13 cellular contexts compared by ENCODE assay signal in genomic region chr9:135718616-135719015, GRCh38. TPM values are rescaled to one million over a fixed set of nuclear protein-coding genes. Genes with fewer than 3 reads are reported as not detected.
DNase-seq lines count a peak whose midpoint lies in the region; ATAC-seq lines count a peak whose summit lies in the region.
"Had no signal": no experiment of that assay in that cellular context is flagged by ENCODE, and none has a peak within 500 bp of the region (broad histone marks: within the 10 kb centered on the region; RNA-seq: fewer than 3 reads in every experiment).

No MANE protein-coding gene starts in this region.

- no peaks in the 10 kb centered on the region for H3K36me3 Mint-ChIP-seq in activated T-helper 1 cell treated with anti-CD3 and anti-CD28 coated beads, Interleukin-12 subunit alpha, Interleukin-12 subunit beta, Interleukin-2, Interleukin-4 antibody, amounts not matched to agents 30 ng/mL and 10 ng/mL and 1 ng/mL, durations not matched to agents 14 hours and 24 hours and 36 hours (ENCODE audit: low read depth)
- no peaks in the 10 kb centered on the region for H3K36me3 Mint-ChIP-seq in activated T-cell treated with anti-CD3 and anti-CD28 coated beads, Interleukin-2, amount 50 U/mL, for 24 hours (ENCODE audit: low read depth)
- H3K36me3 Mint-ChIP-seq: CD8-positive, alpha-beta T cell had no signal

- DNase-seq in ACHN (peak; percentile 31), H4 (ENCODE audit: low spot score) (peak; percentile 62), RKO (ENCODE audit: low spot score) (peak; percentile 57), glomerular endothelial cell (ENCODE audit: extremely low read depth, low read depth, low spot score) (peak; percentile 34), sciatic nerve (ENCODE audit: low spot score) (no peak)
- DNase-seq in activated T-helper 1 cell treated with anti-CD3 and anti-CD28 coated beads, Interleukin-12 subunit alpha, Interleukin-12 subunit beta, Interleukin-2, Interleukin-4 antibody, amounts not matched to agents 30 ng/mL and 10 ng/mL and 1 ng/mL, durations not matched to agents 14 hours and 24 hours and 36 hours (ENCODE audit: low spot score), result no peak
- DNase-seq in activated T-cell treated with anti-CD3 and anti-CD28 coated beads, Interleukin-2, amount 50 U/mL, for 24 hours, result no peak
- DNase-seq in activated CD8-positive, alpha-beta memory T cell treated with anti-CD3 and anti-CD28 coated beads, Interleukin-2, amount 50 U/mL, for 48 hours, result no peak
- DNase-seq: CD8-positive, alpha-beta T cell; lower lobe of right lung; NCI-H1417 had no signal

- no peak overlapping the region for H3K27ac Mint-ChIP-seq in activated T-helper 1 cell treated with anti-CD3 and anti-CD28 coated beads, Interleukin-12 subunit alpha, Interleukin-12 subunit beta, Interleukin-2, Interleukin-4 antibody, amounts not matched to agents 30 ng/mL and 10 ng/mL and 1 ng/mL, durations not matched to agents 14 hours and 24 hours and 36 hours
- H3K27ac Mint-ChIP-seq in activated T-cell treated with anti-CD3 and anti-CD28 coated beads, Interleukin-2, amount 50 U/mL, for 24 hours, result no peak overlapping the region
- H3K27ac Mint-ChIP-seq: CD8-positive, alpha-beta T cell had no signal

- in situ Hi-C loops in ACHN (cut with HindIII; ENCODE audit: low pct_ligation_motif_present, low pct_unique_long_range_greater_than_20kb, low sequenced_read_pairs), result no loop called here

- H3K9me3 Mint-ChIP-seq in activated T-helper 1 cell treated with anti-CD3 and anti-CD28 coated beads, Interleukin-12 subunit alpha, Interleukin-12 subunit beta, Interleukin-2, Interleukin-4 antibody, amounts not matched to agents 30 ng/mL and 10 ng/mL and 1 ng/mL, durations not matched to agents 14 hours and 24 hours and 36 hours, result no peaks in the 10 kb centered on the region
- no peaks in the 10 kb centered on the region for H3K9me3 Mint-ChIP-seq in activated T-cell treated with anti-CD3 and anti-CD28 coated beads, Interleukin-2, amount 50 U/mL, for 24 hours
- H3K9me3 Mint-ChIP-seq: CD8-positive, alpha-beta T cell had no signal

- ATAC-seq in sciatic nerve, result no peak
- ATAC-seq: CD8-positive, alpha-beta T cell; lower lobe of right lung had no signal

- intact Hi-C loops in activated T-helper 1 cell treated with anti-CD3 and anti-CD28 coated beads, Interleukin-12 subunit alpha, Interleukin-12 subunit beta, Interleukin-2, Interleukin-4 antibody, amounts not matched to agents 30 ng/mL and 10 ng/mL and 1 ng/mL, durations not matched to agents 14 hours and 24 hours and 36 hours (cut with micrococcal nuclease), result no loop called here
- intact Hi-C loops in sciatic nerve (cut with DNase I), result no loop called here

- peaks cover 10% of the 10 kb centered on the region for H3K27me3 Mint-ChIP-seq in activated T-helper 1 cell treated with anti-CD3 and anti-CD28 coated beads, Interleukin-12 subunit alpha, Interleukin-12 subunit beta, Interleukin-2, Interleukin-4 antibody, amounts not matched to agents 30 ng/mL and 10 ng/mL and 1 ng/mL, durations not matched to agents 14 hours and 24 hours and 36 hours (ENCODE audit: insufficient read depth)
- peaks cover 36% of the 10 kb centered on the region for H3K27me3 Mint-ChIP-seq in activated T-cell treated with anti-CD3 and anti-CD28 coated beads, Interleukin-2, amount 50 U/mL, for 24 hours

- no peaks in the 10 kb centered on the region for H3K4me1 Mint-ChIP-seq in activated T-helper 1 cell treated with anti-CD3 and anti-CD28 coated beads, Interleukin-12 subunit alpha, Interleukin-12 subunit beta, Interleukin-2, Interleukin-4 antibody, amounts not matched to agents 30 ng/mL and 10 ng/mL and 1 ng/mL, durations not matched to agents 14 hours and 24 hours and 36 hours (ENCODE audit: low read depth)
- no peaks in the 10 kb centered on the region for H3K4me1 Mint-ChIP-seq in activated T-cell treated with anti-CD3 and anti-CD28 coated beads, Interleukin-2, amount 50 U/mL, for 24 hours (ENCODE audit: low read depth)

- H3K4me3 Mint-ChIP-seq in activated T-helper 1 cell treated with anti-CD3 and anti-CD28 coated beads, Interleukin-12 subunit alpha, Interleukin-12 subunit beta, Interleukin-2, Interleukin-4 antibody, amounts not matched to agents 30 ng/mL and 10 ng/mL and 1 ng/mL, durations not matched to agents 14 hours and 24 hours and 36 hours, result no peak overlapping the region
- no peak overlapping the region for H3K4me3 Mint-ChIP-seq in activated T-cell treated with anti-CD3 and anti-CD28 coated beads, Interleukin-2, amount 50 U/mL, for 24 hours
- H3K4me3 Mint-ChIP-seq: CD8-positive, alpha-beta T cell had no signal

RNA-seq across cellular contexts. Expression of gene KCNT1, which starts 16.6 kb away (rescaled TPM):
- total RNA-seq in H4 (2014; rRNA removed; shearing (Covaris generic)), result not detected in 2 replicates
- not detected in 2 replicates for total RNA-seq in glomerular endothelial cell
- not detected in 2 replicates for total RNA-seq in activated T-helper 1 cell treated with anti-CD3 and anti-CD28 coated beads, Interleukin-12 subunit alpha, Interleukin-12 subunit beta, Interleukin-2, Interleukin-4 antibody, amounts not matched to agents 30 ng/mL and 10 ng/mL and 1 ng/mL, durations not matched to agents 14 hours and 24 hours and 36 hours
- total RNA-seq in sciatic nerve, result 0.53 TPM
- total RNA-seq: CD8-positive, alpha-beta T cell; OCI-LY7 had no signal

RNA-seq across cellular contexts. Expression of gene SOHLH1, which starts 19.3 kb away (rescaled TPM):
- total RNA-seq in H4 (2014; rRNA removed; shearing (Covaris generic)), result not detected in 2 replicates
- total RNA-seq in glomerular endothelial cell (0.39 TPM in 1 of 2 replicates, not detected in the other), sciatic nerve (not detected)
- not detected in 2 replicates for total RNA-seq in activated T-helper 1 cell treated with anti-CD3 and anti-CD28 coated beads, Interleukin-12 subunit alpha, Interleukin-12 subunit beta, Interleukin-2, Interleukin-4 antibody, amounts not matched to agents 30 ng/mL and 10 ng/mL and 1 ng/mL, durations not matched to agents 14 hours and 24 hours and 36 hours
- total RNA-seq: CD8-positive, alpha-beta T cell; lower lobe of right lung; OCI-LY7; thoracic aorta had no signal

RNA-seq across cellular contexts. Expression of gene LCN9, which starts 55.5 kb away (rescaled TPM):
- not detected in 2 replicates for total RNA-seq in H4 (2014; rRNA removed; shearing (Covaris generic))
- total RNA-seq in glomerular endothelial cell, result not detected in 2 replicates
- not detected in 2 replicates for total RNA-seq in activated T-helper 1 cell treated with anti-CD3 and anti-CD28 coated beads, Interleukin-12 subunit alpha, Interleukin-12 subunit beta, Interleukin-2, Interleukin-4 antibody, amounts not matched to agents 30 ng/mL and 10 ng/mL and 1 ng/mL, durations not matched to agents 14 hours and 24 hours and 36 hours
- not detected for total RNA-seq in sciatic nerve
- total RNA-seq: CD8-positive, alpha-beta T cell; lower lobe of right lung; OCI-LY7; thoracic aorta had no signal

Comparison
In these comparisons a context has a peak if more than half of its experiments do, and no peak if none do; other contexts are left out.
1. DNase-seq: peak in ACHN (single experiment), H4 (single experiment), RKO (single experiment) and glomerular endothelial cell (single experiment); none in activated T-helper 1 cell treated with anti-CD3 and anti-CD28 coated beads, Interleukin-12 subunit alpha, Interleukin-12 subunit beta, Interleukin-2, Interleukin-4 antibody, amounts not matched to agents 30 ng/mL and 10 ng/mL and 1 ng/mL, durations not matched to agents 14 hours and 24 hours and 36 hours (single experiment), activated T-cell treated with anti-CD3 and anti-CD28 coated beads, Interleukin-2, amount 50 U/mL, for 24 hours (single experiment), activated CD8-positive, alpha-beta memory T cell treated with anti-CD3 and anti-CD28 coated beads, Interleukin-2, amount 50 U/mL, for 48 hours (single experiment) and sciatic nerve (single experiment).